Comparison of ENCODE assay signal across 9 cellular contexts in the genomic region with DNA sequence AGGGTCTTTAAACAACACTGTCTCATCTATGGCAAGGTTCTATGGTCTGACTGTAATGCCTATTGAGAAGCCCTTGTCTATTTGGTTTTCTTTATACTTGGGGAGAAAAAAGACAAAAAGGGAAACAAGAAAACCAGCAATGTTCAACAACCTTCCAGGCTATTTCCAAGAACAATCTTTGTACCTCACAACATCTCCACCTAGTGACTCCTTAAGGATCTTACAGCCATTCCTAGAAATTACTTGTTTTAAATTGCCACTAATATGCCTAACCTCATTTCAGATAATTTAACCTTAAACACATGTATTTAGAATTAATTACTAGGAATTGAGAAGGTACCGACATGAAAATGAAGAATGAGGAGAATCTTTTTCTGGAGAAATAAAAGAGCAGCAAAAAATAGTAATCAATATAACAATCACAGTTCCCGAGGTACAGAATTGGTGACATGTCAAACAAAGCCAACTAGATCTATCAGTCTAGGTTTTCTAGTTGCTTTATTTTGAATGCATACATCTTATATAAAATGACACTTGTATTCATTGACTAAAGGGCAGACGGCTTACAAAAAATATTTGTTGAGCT. TPM values are rescaled to one million over a fixed set of nuclear protein-coding genes. Genes with fewer than 3 reads are reported as not detected.
DNase-seq lines count a peak whose midpoint lies in the region; ATAC-seq and FAIRE-seq lines count a peak whose summit lies in the region.
"Had no signal": no experiment of that assay in that cellular context is flagged by ENCODE, and none has a peak within 500 bp of the region (broad histone marks: within the 10 kb centered on the region; RNA-seq: fewer than 3 reads in every experiment).

No MANE protein-coding gene starts in this region.

- H3K4me3 Mint-ChIP-seq in stimulated activated naive CD8-positive, alpha-beta T cell treated with anti-CD3 and anti-CD28 coated beads, Interleukin-15, amount 100 ng/mL, for 72 hours, result no peak overlapping the region
- H3K4me3 Mint-ChIP-seq: activated B cell treated with CpG ODN at 0.5 μM for 24 hours had no signal

- no peak overlapping the region for H3K9ac ChIP-seq in adipocyte (ENCODE audit: low read length)

- H3K27me3 Mint-ChIP-seq in stimulated activated naive CD8-positive, alpha-beta T cell treated with anti-CD3 and anti-CD28 coated beads, Interleukin-15, amount 100 ng/mL, for 72 hours, result peaks cover 26% of the 10 kb centered on the region

- H3K27me3 ChIP-seq in H7 (ENCODE audit: control insufficient read depth, insufficient read depth, low read length), result no peaks in the 10 kb centered on the region
- peaks cover 9% of the 10 kb centered on the region for H3K27me3 ChIP-seq in adipocyte (replicated peaks; ENCODE audit: control insufficient read depth, insufficient read depth, low read length)

- no peaks in the 10 kb centered on the region for H3K4me1 ChIP-seq in adipocyte (ENCODE audit: control insufficient read depth, insufficient read depth, low read length)

- H3K4me3 ChIP-seq in H7 (ENCODE audit: insufficient read depth, low read depth, low read length) (no peak overlapping the region), adipocyte (ENCODE audit: low read length) (no peak overlapping the region)

- no peak for ATAC-seq in stimulated activated naive CD8-positive, alpha-beta T cell treated with anti-CD3 and anti-CD28 coated beads, Interleukin-15, amount 100 ng/mL, for 72 hours
- no peak for ATAC-seq in HG02938 (IDR thresholded peaks at IDR 0.05; ENCODE audit: unreplicated experiment)

- DNase-seq in H7, result peak; percentile 42
- DNase-seq in adipocyte (ENCODE audit: low read depth), result peak; percentile 78
- DNase-seq in iPS-NIHi11 (ENCODE audit: low spot score), result peak; percentile 52
- no peak for DNase-seq in stimulated activated naive CD4-positive, alpha-beta T cell (lab: John Stamatoyannopoulos, UW)
- DNase-seq in NOMO-1 (lab: John Stamatoyannopoulos, UW; ENCODE audit: unreplicated experiment in 2 of 2), result no peak
- DNase-seq in stimulated activated naive CD8-positive, alpha-beta T cell treated with anti-CD3 and anti-CD28 coated beads, Interleukin-15, amount 100 ng/mL, for 72 hours, result no peak
- DNase-seq: activated B cell treated with CpG ODN at 0.5 μM for 24 hours had no signal

- no peak overlapping the region for H3K27ac Mint-ChIP-seq in stimulated activated naive CD8-positive, alpha-beta T cell treated with anti-CD3 and anti-CD28 coated beads, Interleukin-15, amount 100 ng/mL, for 72 hours
- H3K27ac Mint-ChIP-seq: activated B cell treated with CpG ODN at 0.5 μM for 24 hours had no signal

- peak; percentile 94 for FAIRE-seq in A204.1 (lab: Jason Lieb, UNC)

- H3K36me3 ChIP-seq in H7 (replicated peaks; ENCODE audit: control insufficient read depth, insufficient read depth, low read length) (no peaks in the 10 kb centered on the region), adipocyte (ENCODE audit: control insufficient read depth, insufficient read depth, low read length, severe bottlenecking) (no peaks in the 10 kb centered on the region)

- no peaks in the 10 kb centered on the region for H3K4me1 Mint-ChIP-seq in stimulated activated naive CD8-positive, alpha-beta T cell treated with anti-CD3 and anti-CD28 coated beads, Interleukin-15, amount 100 ng/mL, for 72 hours
- H3K4me1 Mint-ChIP-seq: activated B cell treated with CpG ODN at 0.5 μM for 24 hours had no signal

- H3K9me3 Mint-ChIP-seq in stimulated activated naive CD8-positive, alpha-beta T cell treated with anti-CD3 and anti-CD28 coated beads, Interleukin-15, amount 100 ng/mL, for 72 hours, result peaks cover 6 to 11% of the 10 kb centered on the region in 2 donors
- H3K9me3 Mint-ChIP-seq: activated B cell treated with CpG ODN at 0.5 μM for 24 hours had no signal

- no peaks in the 10 kb centered on the region for H3K9me3 ChIP-seq in adipocyte (ENCODE audit: control insufficient read depth, low read length)

RNA-seq across cellular contexts. Expression of gene RBM46, which starts 1.6 kb away (rescaled TPM):
- total RNA-seq in H7 (2014; rRNA removed; shearing (Covaris generic)), result 0.73 and 2.3 TPM in 2 replicates
- total RNA-seq: activated B cell treated with CpG ODN at 0.5 μM for 24 hours had no signal

RNA-seq across cellular contexts. Expression of gene LRAT, which starts 35.7 kb away (rescaled TPM):
- 15.8 and 35.1 TPM in 2 replicates for total RNA-seq in H7 (2014; rRNA removed; shearing (Covaris generic))
- total RNA-seq: activated B cell treated with CpG ODN at 0.5 μM for 24 hours had no signal

Comparison
In these comparisons a context has a peak if more than half of its experiments do, and no peak if none do; other contexts are left out.
1. DNase-seq: peak in H7 (single experiment), adipocyte (single experiment) and iPS-NIHi11 (single experiment); none in stimulated activated naive CD4-positive, alpha-beta T cell (0 of 6), NOMO-1 (0 of 2) and stimulated activated naive CD8-positive, alpha-beta T cell treated with anti-CD3 and anti-CD28 coated beads, Interleukin-15, amount 100 ng/mL, for 72 hours (0 of 2).